ENCODE assay signal across 10 cellular contexts in the genomic region with DNA sequence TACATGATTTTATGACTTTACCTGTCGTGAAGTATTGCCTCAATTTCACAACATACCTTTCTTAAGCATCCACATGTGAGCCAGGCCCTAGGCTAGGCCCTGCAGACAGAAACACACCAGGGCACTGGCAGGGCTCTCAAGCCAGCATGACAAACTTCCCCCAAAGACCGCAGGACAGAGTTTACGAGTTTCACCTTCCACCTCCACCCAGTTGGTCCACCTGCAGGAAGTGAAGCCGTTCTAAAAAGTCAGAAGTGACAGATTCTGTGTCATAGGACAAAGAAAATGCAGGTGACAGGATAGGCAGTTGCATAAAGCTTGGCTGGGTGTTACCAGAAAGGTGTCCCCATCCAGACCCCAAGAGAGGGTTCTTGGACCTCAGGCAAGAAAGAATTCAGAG. TPM values are rescaled to one million over a fixed set of nuclear protein-coding genes. Genes with fewer than 3 reads are reported as not detected.
DNase-seq lines count a peak whose midpoint lies in the region; ATAC-seq, FAIRE-seq and TF ChIP-seq lines count a peak whose summit lies in the region.
"Had no signal": no experiment of that assay in that cellular context is flagged by ENCODE, and none has a peak within 500 bp of the region (broad histone marks: within the 10 kb centered on the region; RNA-seq: fewer than 3 reads in every experiment).

No MANE protein-coding gene starts in this region.

- no peak overlapping the region for H3K4me3 ChIP-seq in GM12864 (ENCODE audit: low read depth, low read length)
- H3K4me3 ChIP-seq in GM12878, result no peak overlapping the region

- H3K4me2 ChIP-seq in GM12878 (ENCODE audit: control insufficient read depth, insufficient read depth), result no peak overlapping the region

- no TSS peak for BruUV-seq in GM12878 (replicated peaks; lab: Mats Ljungman, UMichigan)

- no peaks in the 10 kb centered on the region for H3K36me3 ChIP-seq in GM12878 (ENCODE audit: control insufficient read depth in 2 of 2, insufficient read depth in 2 of 2, low read length in 1 of 2)
- H3K36me3 ChIP-seq: neutrophil had no signal

- RAD21 ChIA-PET in GM12878 (lab: Charles Lee; ENCODE audit: unreplicated experiment), result interaction anchor here (1.0 kb wide), 1 partner anchor 21 kb away, joined by 4 read pairs; no protein-coding TSS in a partner anchor

- no peak overlapping the region for H3K9ac ChIP-seq in GM12878 (ENCODE audit: control insufficient read depth, insufficient read depth, low read length)

- TF ChIP-seq POLR2A in GM12878 (IDR thresholded peaks at IDR 0.05; ENCODE audit: low read depth, low read length), result no peak

- intact Hi-C loops in GM12878 (cut with micrococcal nuclease; ENCODE audit: unreplicated experiment), result no loop called here

- peak; percentile 90 for DNase-seq in GM12864 (ENCODE audit: low read depth)
- DNase-seq in GM19239 (ENCODE audit: insufficient read length, low spot score), result peak; percentile 25
- DNase-seq in GM12878 (ENCODE audit: low read depth, low spot score), result peak; percentile 56
- DNase-seq in middle frontal gyrus (ENCODE audit: extremely low spot score, low spot score), result no peak
- DNase-seq in NCI-H82 (lab: John Stamatoyannopoulos, UW), result no peak
- no peak for DNase-seq in DMS114 treated with DMSO at 0.1 percent for 48 hours (lab: John Stamatoyannopoulos, UW; ENCODE audit: unreplicated experiment)

- SMC1A ChIA-PET in GM12878 (lab: Charles Lee; ENCODE audit: uncharacterized antibody, unreplicated experiment), result no interaction called here

- H3K9me3 ChIP-seq in GM12878 (replicated peaks; ENCODE audit: control insufficient read depth, insufficient read depth, low read length), result peaks cover 2% of the 10 kb centered on the region; the same call in 1 of the 3 replicates
- H3K9me3 ChIP-seq: neutrophil had no signal

- 14% methylated on average over 4 of the region's 4 CpGs for WGBS in GM12878 (ENCODE audit: insufficient coverage, insufficient replicate concordance, low lambda C conversion rate, missing lambda C conversion rate)

- H4K20me1 ChIP-seq in GM12878 (ENCODE audit: control insufficient read depth, insufficient read depth), result no peaks in the 10 kb centered on the region

- FAIRE-seq in GM19239 (lab: Jason Lieb, UNC) (peak; percentile 95), GM12878 (lab: Jason Lieb, UNC) (peak; percentile 59)
- FAIRE-seq: colon had no signal

- no peak overlapping the region for H2AFZ ChIP-seq in GM12878 (ENCODE audit: control insufficient read depth, low read depth, low read length)

- TF ChIP-seq CTCF in GM12864 (IDR thresholded peaks at IDR 0.05; ENCODE audit: low read depth, low read length, missing control alignments), result no peak
- TF ChIP-seq CTCF in GM12878 (IDR thresholded peaks at IDR 0.05 in 2 of 3, conservative IDR thresholded peaks at IDR 0.05 in 1 of 3; ENCODE audit: control insufficient read depth in 2 of 3, extremely low read depth in 1 of 3, insufficient read depth in 1 of 3, low read depth in 3 of 3, low read length in 3 of 3), result no peak

- POLR2A ChIA-PET in GM12878 (lab: Charles Lee), result no interaction called here

- H3K27ac ChIP-seq in GM12878 (ENCODE audit: control insufficient read depth, insufficient read depth), result 0 out of 2 replicates have a peak overlapping the region, but pooled peaks have one; percentile 13
- H3K27ac ChIP-seq: neutrophil had no signal

- in situ Hi-C loops in GM12878 (cut with MboI), result no loop called here

- no peak for TF ChIP-seq EP300 in GM12878 (IDR thresholded peaks at IDR 0.05; ENCODE audit: borderline replicate concordance in 1 of 2, control insufficient read depth in 1 of 2, low read depth in 2 of 2, low read length in 2 of 2)

- TF ChIP-seq RAD21 in GM12878 (IDR thresholded peaks at IDR 0.05; ENCODE audit: insufficient read depth, low read depth, low read length), result 0 out of 2 replicates have a peak, but pooled peaks have one; percentile 7

- H3K27me3 ChIP-seq in GM12878 (replicated peaks in 1 of 2; ENCODE audit: control insufficient read depth in 2 of 2, insufficient read depth in 2 of 2, low read length in 1 of 2), result no peaks in the 10 kb centered on the region
- H3K27me3 ChIP-seq: neutrophil had no signal

- CTCF ChIA-PET in GM12878 (lab: Yijun Ruan, JAX), result no interaction called here

- ATAC-seq in HG03108 (IDR thresholded peaks at IDR 0.05; ENCODE audit: unreplicated experiment), result peak; percentile 77
- ATAC-seq in GM12878, result peak; percentile 93
- no peak for ATAC-seq in GM19328 (IDR thresholded peaks at IDR 0.05; ENCODE audit: unreplicated experiment)

- H3K4me1 ChIP-seq in GM12878 (ENCODE audit: control insufficient read depth, insufficient read depth, low read length), result peaks cover 20% of the 10 kb centered on the region

- no peaks in the 10 kb centered on the region for H3K79me2 ChIP-seq in GM12878 (ENCODE audit: control insufficient read depth, insufficient read depth, low read length)

TF ChIP-seq in GM12878, 131 proteins besides CTCF, POLR2A, EP300 and RAD21 (continues in another document):
- 0 out of 2 replicates have a peak, but pooled peaks have one; percentile 43 for TF ChIP-seq CBFB (IDR thresholded peaks at IDR 0.05; ENCODE audit: low read depth)
- TF ChIP-seq SMAD1 (IDR thresholded peaks at IDR 0.05; ENCODE audit: low read depth, partially characterized antibody), result no peak
- no peak for TF ChIP-seq KAT2A (conservative IDR thresholded peaks at IDR 0.05; ENCODE audit: control insufficient read depth, low read depth, low read length)
- peak; percentile 26; the same call in 1 of the 2 replicates for TF ChIP-seq EED (IDR thresholded peaks at IDR 0.05; ENCODE audit: low read depth)
- TF ChIP-seq, protein P1, sequence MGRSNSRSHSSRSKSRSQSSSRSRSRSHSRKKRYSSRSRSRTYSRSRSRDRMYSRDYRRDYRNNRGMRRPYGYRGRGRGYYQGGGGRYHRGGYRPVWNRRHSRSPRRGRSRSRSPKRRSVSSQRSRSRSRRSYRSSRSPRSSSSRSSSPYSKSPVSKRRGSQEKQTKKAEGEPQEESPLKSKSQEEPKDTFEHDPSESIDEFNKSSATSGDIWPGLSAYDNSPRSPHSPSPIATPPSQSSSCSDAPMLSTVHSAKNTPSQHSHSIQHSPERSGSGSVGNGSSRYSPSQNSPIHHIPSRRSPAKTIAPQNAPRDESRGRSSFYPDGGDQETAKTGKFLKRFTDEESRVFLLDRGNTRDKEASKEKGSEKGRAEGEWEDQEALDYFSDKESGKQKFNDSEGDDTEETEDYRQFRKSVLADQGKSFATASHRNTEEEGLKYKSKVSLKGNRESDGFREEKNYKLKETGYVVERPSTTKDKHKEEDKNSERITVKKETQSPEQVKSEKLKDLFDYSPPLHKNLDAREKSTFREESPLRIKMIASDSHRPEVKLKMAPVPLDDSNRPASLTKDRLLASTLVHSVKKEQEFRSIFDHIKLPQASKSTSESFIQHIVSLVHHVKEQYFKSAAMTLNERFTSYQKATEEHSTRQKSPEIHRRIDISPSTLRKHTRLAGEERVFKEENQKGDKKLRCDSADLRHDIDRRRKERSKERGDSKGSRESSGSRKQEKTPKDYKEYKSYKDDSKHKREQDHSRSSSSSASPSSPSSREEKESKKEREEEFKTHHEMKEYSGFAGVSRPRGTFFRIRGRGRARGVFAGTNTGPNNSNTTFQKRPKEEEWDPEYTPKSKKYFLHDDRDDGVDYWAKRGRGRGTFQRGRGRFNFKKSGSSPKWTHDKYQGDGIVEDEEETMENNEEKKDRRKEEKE (IDR thresholded peaks at IDR 0.05), result no peak
- 0 out of 2 replicates have a peak, but pooled peaks have one; percentile 23 for TF ChIP-seq CREM (IDR thresholded peaks at IDR 0.05; ENCODE audit: low read depth)
- TF ChIP-seq, protein P2, sequence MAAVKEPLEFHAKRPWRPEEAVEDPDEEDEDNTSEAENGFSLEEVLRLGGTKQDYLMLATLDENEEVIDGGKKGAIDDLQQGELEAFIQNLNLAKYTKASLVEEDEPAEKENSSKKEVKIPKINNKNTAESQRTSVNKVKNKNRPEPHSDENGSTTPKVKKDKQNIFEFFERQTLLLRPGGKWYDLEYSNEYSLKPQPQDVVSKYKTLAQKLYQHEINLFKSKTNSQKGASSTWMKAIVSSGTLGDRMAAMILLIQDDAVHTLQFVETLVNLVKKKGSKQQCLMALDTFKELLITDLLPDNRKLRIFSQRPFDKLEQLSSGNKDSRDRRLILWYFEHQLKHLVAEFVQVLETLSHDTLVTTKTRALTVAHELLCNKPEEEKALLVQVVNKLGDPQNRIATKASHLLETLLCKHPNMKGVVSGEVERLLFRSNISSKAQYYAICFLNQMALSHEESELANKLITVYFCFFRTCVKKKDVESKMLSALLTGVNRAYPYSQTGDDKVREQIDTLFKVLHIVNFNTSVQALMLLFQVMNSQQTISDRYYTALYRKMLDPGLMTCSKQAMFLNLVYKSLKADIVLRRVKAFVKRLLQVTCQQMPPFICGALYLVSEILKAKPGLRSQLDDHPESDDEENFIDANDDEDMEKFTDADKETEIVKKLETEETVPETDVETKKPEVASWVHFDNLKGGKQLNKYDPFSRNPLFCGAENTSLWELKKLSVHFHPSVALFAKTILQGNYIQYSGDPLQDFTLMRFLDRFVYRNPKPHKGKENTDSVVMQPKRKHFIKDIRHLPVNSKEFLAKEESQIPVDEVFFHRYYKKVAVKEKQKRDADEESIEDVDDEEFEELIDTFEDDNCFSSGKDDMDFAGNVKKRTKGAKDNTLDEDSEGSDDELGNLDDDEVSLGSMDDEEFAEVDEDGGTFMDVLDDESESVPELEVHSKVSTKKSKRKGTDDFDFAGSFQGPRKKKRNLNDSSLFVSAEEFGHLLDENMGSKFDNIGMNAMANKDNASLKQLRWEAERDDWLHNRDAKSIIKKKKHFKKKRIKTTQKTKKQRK (IDR thresholded peaks at IDR 0.05; ENCODE audit: low read depth, low read length), result no peak
- peak; percentile 34; the same call in 1 of the 2 replicates for TF ChIP-seq CREB1 (IDR thresholded peaks at IDR 0.05; ENCODE audit: low read depth)
- TF ChIP-seq CHD1 (IDR thresholded peaks at IDR 0.05; ENCODE audit: low read depth, low read length), result no peak

RNA-seq across cellular contexts. Expression of a gene that starts 30.7 kb away (rescaled TPM):
- 385 TPM in 2 replicates for total RNA-seq in GM12878 (2013; cell fraction: nucleolus; rRNA removed)
- total RNA-seq in GM12878 (2014; rRNA removed), result 36.4 and 42.6 TPM in 2 replicates
- 44.9 and 49.7 TPM in 2 replicates for total RNA-seq in GM12878 (2014; rRNA removed; fragmentation: Illumina TruSeq; extraction: Trizol)
- total RNA-seq in GM12878 (2021), result 78.5 and 79.0 TPM in 2 replicates
- polyA plus RNA-seq in GM12878 (2011; ENCODE audit: low read depth), result 35.6 TPM
- 42.5 and 53.9 TPM in 2 replicates for polyA plus RNA-seq in GM12878 (2011; rRNA removed)
- polyA plus RNA-seq in GM12878 (2011; cell fraction: cytosol; rRNA removed), result 66.6 and 71.1 TPM in 2 replicates
- polyA plus RNA-seq in GM12878 (2011; cell fraction: nucleus; rRNA removed), result 145 and 156 TPM in 2 replicates
- polyA plus RNA-seq in GM12878 (2012), result 51.2 and 65.2 TPM in 2 replicates
- polyA plus RNA-seq in GM12878 (2014; fragmentation: Illumina TruSeq; extraction: Trizol), result 52.9 and 66.8 TPM in 2 replicates
- polyA plus RNA-seq in GM12878 (2014; fragmentation: Nextera tagmentation; extraction: Ambion mirVana), result 10 to 100 TPM; 14.3 to 19.7 TPM
- 43.6 and 50.7 TPM in 2 replicates for polyA plus RNA-seq in GM12878 (2014; rRNA removed)
- 10 to 100 TPM; 59.1 to 66.2 TPM for polyA plus RNA-seq in GM12878 (2016; fragmentation: Nextera tagmentation; extraction: Ambion mirVana)
- polyA minus RNA-seq in GM12878 (2011; rRNA and poly(A)+ RNA removed), result 121 and 126 TPM in 2 replicates
- polyA minus RNA-seq in GM12878 (2011; cell fraction: cytosol; rRNA and poly(A)+ RNA removed), result 54.1 and 71.3 TPM in 2 replicates
- 105 and 154 TPM in 2 replicates for polyA minus RNA-seq in GM12878 (2011; cell fraction: nucleus; rRNA and poly(A)+ RNA removed)

Comparison
In these comparisons a context has a peak if more than half of its experiments do, and no peak if none do; other contexts are left out.
1. DNase-seq: peak in GM12864 (single experiment), GM19239 (single experiment) and GM12878 (single experiment); none in middle frontal gyrus (single experiment), NCI-H82 (single experiment) and DMS114 treated with DMSO at 0.1 percent for 48 hours (single experiment).